In the genomic region with DNA sequence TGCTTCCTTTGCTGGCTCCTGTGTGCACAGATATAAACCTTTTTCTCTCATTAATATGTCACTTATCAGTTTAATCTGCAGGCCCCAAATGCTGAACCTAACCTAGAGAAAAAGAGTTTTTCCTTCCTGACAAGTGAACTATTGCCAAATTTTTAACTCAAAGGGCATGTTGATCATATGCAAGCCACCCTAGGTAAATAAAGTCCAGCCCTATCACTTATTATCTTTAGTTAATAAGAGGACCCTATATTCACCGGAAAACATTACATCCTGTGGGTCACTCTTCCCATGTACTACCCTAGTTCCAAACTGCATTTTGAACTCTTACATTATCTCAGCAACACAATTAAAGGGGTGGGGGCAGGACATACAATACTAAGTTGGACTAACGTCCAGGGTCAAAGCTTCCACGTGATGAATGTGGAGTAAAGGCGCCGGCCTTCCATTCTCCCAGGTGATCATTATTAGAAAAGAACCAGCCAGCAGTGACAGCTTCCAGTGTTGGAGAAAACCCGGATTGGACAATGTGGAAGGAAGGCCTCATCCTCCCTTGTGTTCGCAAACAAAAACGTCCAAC, we compare ENCODE assay signal across 18 cellular contexts.
A peak's percentile ranks its signal among the peaks of the same experiment; 100 is the strongest.
DNase-seq lines count a peak whose midpoint lies in the region; ATAC-seq, FAIRE-seq and TF ChIP-seq lines count a peak whose summit lies in the region.
"Had no signal": no experiment of that assay in that cellular context is flagged by ENCODE, and none has a peak within 500 bp of the region (broad histone marks: within the 10 kb centered on the region; RNA-seq: fewer than 3 reads in every experiment).

No MANE protein-coding gene starts in this region.

- no peak overlapping the region for H3K4me3 ChIP-seq in A549
- no peak overlapping the region for H3K4me3 ChIP-seq in esophagus squamous epithelium
- H3K4me3 ChIP-seq: tibial artery had no signal

- H3K27me3 Mint-ChIP-seq in endothelial cell (ENCODE audit: unreplicated experiment) = peaks cover 6% of the 10 kb centered on the region
- peaks cover 5% of the 10 kb centered on the region for H3K27me3 Mint-ChIP-seq in nephron progenitor cell (ENCODE audit: low read depth, poor library complexity)

- ATAC-seq in A549 = no peak
- no peak for ATAC-seq in GM19351 (IDR thresholded peaks at IDR 0.05; ENCODE audit: unreplicated experiment)
- ATAC-seq: right cardiac atrium had no signal

- H3K4me3 Mint-ChIP-seq in endothelial cell (ENCODE audit: unreplicated experiment) (no peak overlapping the region), nephron progenitor cell (peak overlapping the region; percentile 66)

- H3K27ac ChIP-seq in A549 = peak overlapping the region; percentile 45 to 69
- peak overlapping the region in 2 of 4 donors; percentile 24 to 45 for H3K27ac ChIP-seq in esophagus squamous epithelium
- H3K27ac ChIP-seq: tibial artery had no signal

- peaks cover 81% of the 10 kb centered on the region for H3K4me1 ChIP-seq in A549
- peaks cover 17 to 93% (median 55%) of the 10 kb centered on the region in 3 donors for H3K4me1 ChIP-seq in esophagus squamous epithelium

- H3K9me3 ChIP-seq in A549 (no peaks in the 10 kb centered on the region), esophagus squamous epithelium (no peaks in the 10 kb centered on the region)
- H3K9me3 ChIP-seq: tibial artery had no signal

- H3K36me3 Mint-ChIP-seq in endothelial cell (ENCODE audit: low read depth, unreplicated experiment) (peaks cover 3% of the 10 kb centered on the region), nephron progenitor cell (ENCODE audit: low read depth) (peaks cover 10% of the 10 kb centered on the region)

- CTCF ChIA-PET in A549 (lab: Yijun Ruan, JAX) = no interaction called here

- H3K36me3 ChIP-seq in esophagus squamous epithelium = peaks cover 0 to 22% (median 0%) of the 10 kb centered on the region in 3 donors
- H3K36me3 ChIP-seq: tibial artery had no signal

- no peak for FAIRE-seq in A549 (lab: Jason Lieb, UNC)
- FAIRE-seq: GM12891 had no signal

- no peak for TF ChIP-seq RAD21 in A549 (conservative IDR thresholded peaks at IDR 0.05 in 1 of 2, IDR thresholded peaks at IDR 0.05 in 1 of 2)

- no peaks in the 10 kb centered on the region for H3K27me3 ChIP-seq in esophagus squamous epithelium
- H3K27me3 ChIP-seq: tibial artery had no signal

- TF ChIP-seq POLR2A in A549 (IDR thresholded peaks at IDR 0.05; ENCODE audit: low read length) (no peak), esophagus squamous epithelium (IDR thresholded peaks at IDR 0.05) (no peak)

- intact Hi-C loops in esophagus squamous epithelium (cut with DNase I) = no loop called here

- DNase-seq in A549 (ENCODE audit: low read depth in 1 of 2, low spot score in 1 of 2) (no peak), NCI-H69 (lab: John Stamatoyannopoulos, UW) (peak; percentile 42), endothelial cell (ENCODE audit: low spot score) (no peak), nephron progenitor cell (no peak), NCI-H1105 (lab: John Stamatoyannopoulos, UW) (no peak), esophagus squamous epithelium (lab: John Stamatoyannopoulos, UW) (no peak), GM19240 (ENCODE audit: insufficient read length, low spot score) (no peak)
- DNase-seq: activated CD4-positive, alpha-beta T cell treated with anti-CD3 and anti-CD28 coated beads for 48 hours; COR-L47; effector memory CD4-positive, alpha-beta T cell; mammary epithelial cell; NCI-H1048; right cardiac atrium; stimulated activated CD4-positive, alpha-beta T cell treated with anti-CD3 and anti-CD28 coated beads, Interleukin-2, amount 100 ng/mL, for 48 hours; T-helper 2 cell; tibial artery had no signal

- peak overlapping the region; percentile 53 for H3K4me2 ChIP-seq in A549

- POLR2A ChIA-PET in A549 (lab: Yijun Ruan, JAX) = no interaction called here

- TF ChIP-seq CTCF in A549 (IDR thresholded peaks at IDR 0.05) (no peak), endothelial cell (IDR thresholded peaks at IDR 0.05; ENCODE audit: unreplicated experiment) (no peak), nephron progenitor cell (IDR thresholded peaks at IDR 0.05) (no peak), esophagus squamous epithelium (IDR thresholded peaks at IDR 0.05) (no peak)

- H3K9me3 Mint-ChIP-seq in endothelial cell (ENCODE audit: unreplicated experiment) = no peaks in the 10 kb centered on the region
- no peaks in the 10 kb centered on the region for H3K9me3 Mint-ChIP-seq in nephron progenitor cell

- WGBS in A549 (ENCODE audit: missing lambda C conversion rate) = 43% methylated on average over 7 of the region's 8 CpGs
- WGBS in esophagus squamous epithelium, 2 donors = 71 to 74% methylated on average over 8 of the region's 8 CpGs

- H3K27ac Mint-ChIP-seq in endothelial cell (ENCODE audit: unreplicated experiment) (peak overlapping the region; percentile 54), nephron progenitor cell (peak overlapping the region; percentile 90)

- TF ChIP-seq EP300 in A549 (IDR thresholded peaks at IDR 0.05) = no peak

- H3K4me1 Mint-ChIP-seq in endothelial cell (ENCODE audit: unreplicated experiment) (peaks cover 66% of the 10 kb centered on the region), nephron progenitor cell (peaks cover 93% of the 10 kb centered on the region)

TF ChIP-seq in A549, 52 proteins besides CTCF, POLR2A, EP300 and RAD21:
- TF ChIP-seq RARB (CRISPR knock-in tag; IDR thresholded peaks at IDR 0.05) (no peak), HOXB13 (CRISPR knock-in tag; IDR thresholded peaks at IDR 0.05; ENCODE audit: low read depth) (no peak), HOXB5 (CRISPR knock-in tag; IDR thresholded peaks at IDR 0.05) (no peak), ZSCAN20 (CRISPR knock-in tag; IDR thresholded peaks at IDR 0.05) (no peak), HEYL (CRISPR knock-in tag; IDR thresholded peaks at IDR 0.05) (no peak), ZFP36 (IDR thresholded peaks at IDR 0.05; ENCODE audit: borderline replicate concordance, partially characterized antibody) (no peak), ZNF302 (CRISPR knock-in tag; IDR thresholded peaks at IDR 0.05) (no peak), SMC3 (IDR thresholded peaks at IDR 0.05) (no peak), BHLHE40 (IDR thresholded peaks at IDR 0.05; ENCODE audit: low read depth, low read length) (no peak), TFCP2L1 (CRISPR knock-in tag; IDR thresholded peaks at IDR 0.05) (no peak), POLR2AphosphoS2 (conservative IDR thresholded peaks at IDR 0.05; ENCODE audit: low read length) (no peak), SREBF2 (IDR thresholded peaks at IDR 0.05) (no peak), CBX8 (IDR thresholded peaks at IDR 0.05) (no peak), KDM1A (IDR thresholded peaks at IDR 0.05; ENCODE audit: low read depth) (no peak)
- TF ChIP-seq, protein P1, sequence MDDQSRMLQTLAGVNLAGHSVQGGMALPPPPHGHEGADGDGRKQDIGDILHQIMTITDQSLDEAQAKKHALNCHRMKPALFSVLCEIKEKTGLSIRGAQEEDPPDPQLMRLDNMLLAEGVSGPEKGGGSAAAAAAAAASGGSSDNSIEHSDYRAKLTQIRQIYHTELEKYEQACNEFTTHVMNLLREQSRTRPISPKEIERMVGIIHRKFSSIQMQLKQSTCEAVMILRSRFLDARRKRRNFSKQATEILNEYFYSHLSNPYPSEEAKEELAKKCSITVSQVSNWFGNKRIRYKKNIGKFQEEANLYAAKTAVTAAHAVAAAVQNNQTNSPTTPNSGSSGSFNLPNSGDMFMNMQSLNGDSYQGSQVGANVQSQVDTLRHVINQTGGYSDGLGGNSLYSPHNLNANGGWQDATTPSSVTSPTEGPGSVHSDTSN (IDR thresholded peaks at IDR 0.05) = no peak
- TF ChIP-seq, protein P2, sequence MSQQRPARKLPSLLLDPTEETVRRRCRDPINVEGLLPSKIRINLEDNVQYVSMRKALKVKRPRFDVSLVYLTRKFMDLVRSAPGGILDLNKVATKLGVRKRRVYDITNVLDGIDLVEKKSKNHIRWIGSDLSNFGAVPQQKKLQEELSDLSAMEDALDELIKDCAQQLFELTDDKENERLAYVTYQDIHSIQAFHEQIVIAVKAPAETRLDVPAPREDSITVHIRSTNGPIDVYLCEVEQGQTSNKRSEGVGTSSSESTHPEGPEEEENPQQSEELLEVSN (IDR thresholded peaks at IDR 0.05; ENCODE audit: borderline replicate concordance, low read depth) = no peak
- TF ChIP-seq, protein P3, sequence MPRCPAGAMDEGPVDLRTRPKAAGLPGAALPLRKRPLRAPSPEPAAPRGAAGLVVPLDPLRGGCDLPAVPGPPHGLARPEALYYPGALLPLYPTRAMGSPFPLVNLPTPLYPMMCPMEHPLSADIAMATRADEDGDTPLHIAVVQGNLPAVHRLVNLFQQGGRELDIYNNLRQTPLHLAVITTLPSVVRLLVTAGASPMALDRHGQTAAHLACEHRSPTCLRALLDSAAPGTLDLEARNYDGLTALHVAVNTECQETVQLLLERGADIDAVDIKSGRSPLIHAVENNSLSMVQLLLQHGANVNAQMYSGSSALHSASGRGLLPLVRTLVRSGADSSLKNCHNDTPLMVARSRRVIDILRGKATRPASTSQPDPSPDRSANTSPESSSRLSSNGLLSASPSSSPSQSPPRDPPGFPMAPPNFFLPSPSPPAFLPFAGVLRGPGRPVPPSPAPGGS (IDR thresholded peaks at IDR 0.05) = no peak
- TF ChIP-seq, protein P4, sequence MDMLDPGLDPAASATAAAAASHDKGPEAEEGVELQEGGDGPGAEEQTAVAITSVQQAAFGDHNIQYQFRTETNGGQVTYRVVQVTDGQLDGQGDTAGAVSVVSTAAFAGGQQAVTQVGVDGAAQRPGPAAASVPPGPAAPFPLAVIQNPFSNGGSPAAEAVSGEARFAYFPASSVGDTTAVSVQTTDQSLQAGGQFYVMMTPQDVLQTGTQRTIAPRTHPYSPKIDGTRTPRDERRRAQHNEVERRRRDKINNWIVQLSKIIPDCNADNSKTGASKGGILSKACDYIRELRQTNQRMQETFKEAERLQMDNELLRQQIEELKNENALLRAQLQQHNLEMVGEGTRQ (IDR thresholded peaks at IDR 0.05) = no peak
